13 cellular contexts compared by ENCODE assay signal in the genomic region with DNA sequence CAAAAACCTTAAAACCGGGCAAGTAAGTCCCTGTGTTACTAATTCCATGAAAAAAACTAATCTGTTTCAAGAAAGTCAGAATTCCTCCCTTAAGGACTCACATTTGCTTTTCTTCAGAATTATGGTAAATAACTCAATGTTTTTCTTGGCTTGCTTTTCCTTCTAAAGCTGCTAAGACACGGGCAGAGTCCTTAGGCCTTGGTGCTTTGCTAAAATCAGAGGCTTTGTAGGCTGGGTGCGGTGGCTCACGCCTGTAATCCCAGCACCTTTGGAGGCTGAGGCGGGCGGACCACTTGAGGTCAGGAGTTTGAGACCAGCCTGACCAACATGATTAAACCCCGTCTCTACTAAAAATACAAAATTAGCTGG. TPM values are rescaled to one million over a fixed set of nuclear protein-coding genes. Genes with fewer than 3 reads are reported as not detected.
DNase-seq lines count a peak whose midpoint lies in the region; ATAC-seq, FAIRE-seq and TF ChIP-seq lines count a peak whose summit lies in the region.
"Had no signal": no experiment of that assay in that cellular context is flagged by ENCODE, and none has a peak within 500 bp of the region (broad histone marks: within the 10 kb centered on the region; RNA-seq: fewer than 3 reads in every experiment).

No MANE protein-coding gene starts in this region.

- H3K27me3 ChIP-seq in upper lobe of left lung: no peaks in the 10 kb centered on the region

- TF ChIP-seq EP300 in upper lobe of left lung (IDR thresholded peaks at IDR 0.05): no peak

- no peak for TF ChIP-seq POLR2A in upper lobe of left lung (IDR thresholded peaks at IDR 0.05)

- no peaks in the 10 kb centered on the region for H3K27me3 Mint-ChIP-seq in nephron (ENCODE audit: low read depth)

- DNase-seq in fibroblast of pulmonary artery (ENCODE audit: low read depth) (peak; percentile 62), upper lobe of left lung (peak in 1 of 2 donors; percentile 20), GM19239 (ENCODE audit: insufficient read length, low spot score) (no peak), DMS53 (lab: John Stamatoyannopoulos, UW) (no peak)
- DNase-seq: caudate nucleus, Karpas-422, mesendoderm, retina, RPMI8226 had no signal

- peak overlapping the region; percentile 90 to 93 (median 91) for H3K27ac Mint-ChIP-seq in nephron

- H3K27ac ChIP-seq in adipose tissue (ENCODE audit: low read depth, low read length) (peak overlapping the region; percentile 9), upper lobe of left lung (peak overlapping the region; percentile 26 to 69 (median 56))

- H3K9me3 ChIP-seq in upper lobe of left lung: no peaks in the 10 kb centered on the region

- WGBS in adipose tissue, 3 donors: 82 to 84% (median 83%) methylated on average over 7 of the region's 7 CpGs
- WGBS in upper lobe of left lung, 2 donors: 81 to 84% methylated on average over 7 of the region's 7 CpGs

- H3K4me1 ChIP-seq in upper lobe of left lung: peaks cover 9 to 42% (median 18%) of the 10 kb centered on the region in 4 donors

- no peak for TF ChIP-seq CTCF in fibroblast of pulmonary artery (IDR thresholded peaks at IDR 0.05; ENCODE audit: low read length, missing control alignments)
- TF ChIP-seq CTCF in nephron (IDR thresholded peaks at IDR 0.05; ENCODE audit: unreplicated experiment in 3 of 3): no peak
- TF ChIP-seq CTCF in upper lobe of left lung (IDR thresholded peaks at IDR 0.05): no peak

- no peaks in the 10 kb centered on the region for H3K36me3 ChIP-seq in upper lobe of left lung

- peaks cover 19% of the 10 kb centered on the region for H3K36me3 Mint-ChIP-seq in nephron (ENCODE audit: low read depth)

- ATAC-seq in upper lobe of left lung (ENCODE audit: low FRiP score in 2 of 2) (no peak), HG03045 (IDR thresholded peaks at IDR 0.05; ENCODE audit: unreplicated experiment) (no peak)

- H3K9me3 Mint-ChIP-seq in nephron: no peaks in the 10 kb centered on the region

- H3K4me3 Mint-ChIP-seq in nephron: no peak overlapping the region

- no peak overlapping the region for H3K4me3 ChIP-seq in fibroblast of pulmonary artery (replicated peaks; ENCODE audit: low read depth, low read length)
- peak overlapping the region in 2 of 4 donors; percentile 17 to 31 for H3K4me3 ChIP-seq in upper lobe of left lung

- FAIRE-seq in GM19239 (lab: Jason Lieb, UNC): no peak
- FAIRE-seq: GM12891 had no signal

- H3K4me1 Mint-ChIP-seq in nephron: peaks cover 73% of the 10 kb centered on the region

RNA-seq across cellular contexts. Expression of gene GNA12, which starts 32.0 kb away (rescaled TPM):
- 10 to 100 TPM; 14.8 to 42.6 (median 39.9) TPM for polyA plus RNA-seq in adipose tissue
- 10 to 100 TPM; 24.0 to 52.3 (median 35.7) TPM for total RNA-seq in upper lobe of left lung
